8 cellular contexts compared by ENCODE assay signal in the genomic region with DNA sequence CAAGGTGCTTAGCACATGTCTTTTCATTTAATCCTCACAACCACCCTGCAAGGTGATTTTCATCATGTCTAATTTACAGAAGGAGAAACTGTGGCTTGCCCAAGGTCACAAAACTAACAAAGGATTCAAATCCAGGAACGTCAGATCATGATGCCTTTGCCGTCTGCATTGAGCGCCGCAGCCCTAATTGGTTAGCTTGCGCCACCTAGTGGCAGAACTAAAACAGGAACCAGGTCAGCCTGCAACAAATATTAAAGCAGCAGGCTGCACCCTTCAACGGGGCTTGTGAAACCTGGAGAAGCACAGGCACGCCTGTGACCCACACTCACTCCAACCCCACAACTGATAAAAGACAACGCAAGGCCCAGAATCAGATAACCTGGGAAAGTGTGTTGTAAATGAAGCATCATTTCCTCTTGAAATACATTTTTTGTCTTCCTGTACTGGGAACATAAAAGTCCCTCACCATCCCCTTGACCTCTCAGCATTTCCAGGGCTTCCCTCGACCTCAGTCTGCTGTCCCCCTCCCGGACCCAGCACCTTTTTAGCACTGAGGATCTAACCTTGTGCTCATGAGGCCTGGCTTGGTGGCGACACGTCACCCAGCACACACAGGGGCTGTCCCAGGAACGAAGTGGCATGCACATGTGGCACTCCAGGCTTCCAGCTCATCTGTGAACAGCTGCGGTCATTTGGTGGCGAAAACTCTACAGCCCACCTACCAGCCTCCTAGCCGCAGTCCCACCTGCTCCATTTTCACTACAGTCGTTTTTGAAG.
DNase-seq lines count a peak whose midpoint lies in the region; ATAC-seq lines count a peak whose summit lies in the region.

No MANE protein-coding gene starts in this region.

- ATAC-seq in GM18909 (IDR thresholded peaks at IDR 0.05; ENCODE audit: poor library complexity, unreplicated experiment): peak; percentile 80
- peak; percentile 59 for ATAC-seq in HG03108 (IDR thresholded peaks at IDR 0.05; ENCODE audit: unreplicated experiment)
- ATAC-seq in central memory CD8-positive, alpha-beta T cell (replicated peaks; ENCODE audit: extremely low read depth, poor library complexity, severe bottlenecking): peak; percentile 91

- peaks cover 8% of the 10 kb centered on the region for H3K4me1 Mint-ChIP-seq in central memory CD8-positive, alpha-beta T cell

- H3K27ac Mint-ChIP-seq in central memory CD8-positive, alpha-beta T cell (ENCODE audit: low read depth): no peak overlapping the region

- H3K9me3 Mint-ChIP-seq in central memory CD8-positive, alpha-beta T cell: no peaks in the 10 kb centered on the region

- no peaks in the 10 kb centered on the region for H3K36me3 Mint-ChIP-seq in central memory CD8-positive, alpha-beta T cell (ENCODE audit: insufficient read depth)

- DNase-seq in AML-193 (lab: John Stamatoyannopoulos, UW) (peak; percentile 82 to 85), NCI-H226 (peak; percentile 52), left kidney (ENCODE audit: low read depth, low spot score) (peak; percentile 93)
- DNase-seq in activated CD4-positive, CD25-positive, alpha-beta regulatory T cell treated with anti-CD3 and anti-CD28 coated beads, Interleukin-2, amount 50 U/mL, for 16 hours (ENCODE audit: low read depth, low spot score): peak; percentile 70
- peak; percentile 63 to 68 for DNase-seq in central memory CD8-positive, alpha-beta T cell (ENCODE audit: low spot score in 2 of 2)
- peak; percentile 78 to 80 for DNase-seq in stimulated activated CD4-positive, alpha-beta T cell treated with anti-CD3 and anti-CD28 coated beads, Interleukin-2, amount 100 ng/mL, for 48 hours

- no peak overlapping the region for H3K4me3 Mint-ChIP-seq in central memory CD8-positive, alpha-beta T cell

- H3K27me3 Mint-ChIP-seq in central memory CD8-positive, alpha-beta T cell: no peaks in the 10 kb centered on the region

Comparison
In these comparisons a context has a peak if more than half of its experiments do, and no peak if none do; other contexts are left out.
1. Peak in every context shown above with its lines: DNase-seq and ATAC-seq.